ENCODE assay signal across 15 cellular contexts in genomic region chr7:30157217-30157616, GRCh38. TPM values are rescaled to one million over a fixed set of nuclear protein-coding genes. Genes with fewer than 3 reads are reported as not detected.
A peak's percentile ranks its signal among the peaks of the same experiment; 100 is the strongest.
DNase-seq lines count a peak whose midpoint lies in the region; ATAC-seq and TF ChIP-seq lines count a peak whose summit lies in the region.
"Had no signal": no experiment of that assay in that cellular context is flagged by ENCODE, and none has a peak within 500 bp of the region (broad histone marks: within the 10 kb centered on the region; RNA-seq: fewer than 3 reads in every experiment).

No MANE protein-coding gene starts in this region.

- intact Hi-C loops in CD4-positive, alpha-beta T cell (cut with DNase I, micrococcal nuclease) = no loop called here

- H3K9me3 Mint-ChIP-seq in CD4-positive, alpha-beta T cell = no peaks in the 10 kb centered on the region
- H3K9me3 Mint-ChIP-seq in T-cell = no peaks in the 10 kb centered on the region

- H3K4me1 Mint-ChIP-seq in CD4-positive, alpha-beta T cell (ENCODE audit: low read depth) = peaks cover 55% of the 10 kb centered on the region
- H3K4me1 Mint-ChIP-seq in T-cell = peaks cover 46 to 48% (median 47%) of the 10 kb centered on the region in 3 donors

- H3K27me3 Mint-ChIP-seq in CD4-positive, alpha-beta T cell = no peaks in the 10 kb centered on the region
- no peaks in the 10 kb centered on the region for H3K27me3 Mint-ChIP-seq in T-cell

- CTCF ChIA-PET in CD4-positive, alpha-beta T cell (lab: Charles Lee) = interaction anchor here (1.0 kb wide), 1 partner anchor 45 kb away, joined by 4 read pairs; no protein-coding TSS in a partner anchor
- CTCF ChIA-PET in T-cell (lab: Charles Lee) = interaction anchor here in 1 of 2 donors (0.8 kb wide), 1 partner anchor 34 kb away, joined by 3 read pairs; no protein-coding TSS in a partner anchor

- peak overlapping the region; percentile 28 for H3K4me3 Mint-ChIP-seq in CD4-positive, alpha-beta T cell
- H3K4me3 Mint-ChIP-seq in T-cell = peak overlapping the region in 1 of 3 donors; percentile 40

- peak; percentile 72 for DNase-seq in NCI-H2107 treated with DMSO at 0.1 percent for 48 hours (lab: John Stamatoyannopoulos, UW; ENCODE audit: unreplicated experiment)
- no peak for DNase-seq in NCI-H2107 (lab: John Stamatoyannopoulos, UW)
- DNase-seq in CD4-positive, alpha-beta T cell = peak in 6 of 10 experiments; percentile 12 to 49 (median 28)
- peak in 31 of 34 experiments; percentile 17 to 70 (median 44) for DNase-seq in T-cell
- no peak for DNase-seq in HuH-7.5 (ENCODE audit: low spot score)
- DNase-seq: activated CD4-positive, CD25-positive, alpha-beta regulatory T cell; effector CD4-positive, alpha-beta T cell; hypothalamus; NCI-H774 had no signal

- no peaks in the 10 kb centered on the region for H3K36me3 Mint-ChIP-seq in CD4-positive, alpha-beta T cell (ENCODE audit: low read depth)
- peaks cover 1% of the 10 kb centered on the region for H3K36me3 Mint-ChIP-seq in T-cell

- POLR2A ChIA-PET in CD4-positive, alpha-beta T cell (lab: Charles Lee) = interaction anchor here (0.8 to 1.4 kb wide), 4 partner anchors 8 to 127 kb away, joined by 3 to 9 read pairs (median 4); partner anchors contain the start of genes MTURN and ZNRF2
- POLR2A ChIA-PET in T-cell (lab: Charles Lee) = no interaction called here

- peak; percentile 91 for ATAC-seq in CD4-positive, alpha-beta T cell (ENCODE audit: poor library complexity)
- ATAC-seq in T-cell (replicated peaks in 1 of 4) (peak; percentile 76 to 96 (median 86)), GM21737 (IDR thresholded peaks at IDR 0.05; ENCODE audit: unreplicated experiment) (no peak), GM18517 (IDR thresholded peaks at IDR 0.05; ENCODE audit: unreplicated experiment) (no peak)
- ATAC-seq: A549 had no signal

- TF ChIP-seq CTCF in CD4-positive, alpha-beta T cell (IDR thresholded peaks at IDR 0.05) = no peak

- no peaks in the 10 kb centered on the region for H3K27me3 ChIP-seq in CD4-positive, alpha-beta T cell (ENCODE audit: control insufficient read depth, insufficient read depth, low read length)

- H3K27ac ChIP-seq in CD4-positive, alpha-beta T cell (ENCODE audit: low read depth, low read length) = no peak overlapping the region
- H3K27ac ChIP-seq in angular gyrus (ENCODE audit: low read depth, low read length) = peak overlapping the region; percentile 22
- H3K27ac ChIP-seq: A549, parathyroid adenoma, RWPE1 had no signal

- H3K27ac Mint-ChIP-seq in CD4-positive, alpha-beta T cell = peak overlapping the region; percentile 28
- H3K27ac Mint-ChIP-seq in T-cell = peak overlapping the region in 1 of 2 donors; percentile 19

- no peaks in the 10 kb centered on the region for H3K9me3 ChIP-seq in CD4-positive, alpha-beta T cell (ENCODE audit: control insufficient read depth, low read length)
- H3K9me3 ChIP-seq: A549 had no signal

RNA-seq across cellular contexts. Expression of gene MTURN, which starts 22.4 kb away (rescaled TPM):
- 10 to 100 TPM; 38.4 to 38.9 TPM for total RNA-seq in CD4-positive, alpha-beta T cell
- total RNA-seq in T-cell = 10 to 100 TPM; 17.3 to 26.3 (median 22.8) TPM

Comparison
In these comparisons a context has a peak if more than half of its experiments do, and no peak if none do; other contexts are left out.
1. DNase-seq: peak in NCI-H2107 treated with DMSO at 0.1 percent for 48 hours (single experiment), CD4-positive, alpha-beta T cell (6 of 10) and T-cell (31 of 34); none in NCI-H2107 (single experiment) and HuH-7.5 (single experiment).
2. ATAC-seq: peak in CD4-positive, alpha-beta T cell (single experiment) and T-cell (4 of 4); none in GM21737 (single experiment) and GM18517 (single experiment).